1 cellular context compared by ENCODE assay signal in the genomic region with DNA sequence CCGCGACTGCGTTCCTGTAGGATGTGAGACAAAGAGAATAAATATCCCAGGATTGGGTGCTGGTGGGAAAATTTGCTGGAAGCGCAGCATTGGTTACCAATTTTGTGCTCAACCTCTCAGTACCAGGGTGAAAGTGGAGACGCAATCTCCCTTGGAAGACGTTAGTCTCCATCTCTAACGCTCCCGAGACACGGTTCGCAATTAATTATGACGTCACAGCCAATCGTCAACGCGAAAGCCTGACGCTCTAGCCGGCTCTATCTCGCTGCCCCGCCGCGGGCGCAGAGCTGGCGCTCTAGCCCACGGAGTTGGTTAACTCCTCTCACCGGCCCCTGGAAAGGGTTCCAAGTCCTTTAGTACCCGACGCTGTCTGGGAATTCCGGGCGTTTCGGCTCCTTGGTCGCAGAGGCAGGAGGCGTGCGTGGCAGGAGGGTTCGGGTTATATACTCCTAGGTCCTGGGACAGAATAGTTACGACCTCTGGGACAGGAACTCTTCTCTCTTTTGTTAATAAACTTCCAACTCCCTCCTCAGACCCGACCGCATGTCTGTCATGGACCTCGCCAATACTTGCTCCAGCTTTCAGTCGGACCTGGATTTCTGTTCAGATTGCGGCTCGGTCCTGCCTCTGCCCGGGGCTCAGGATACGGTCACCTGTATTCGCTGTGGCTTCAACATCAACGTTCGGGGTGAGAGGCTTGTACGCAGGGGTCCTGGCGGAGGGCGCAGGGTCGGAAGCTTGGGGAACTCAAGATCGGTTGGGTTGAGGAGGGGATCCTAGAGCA.
A peak's percentile ranks its signal among the peaks of the same experiment; 100 is the strongest.
TF ChIP-seq lines count a peak whose summit lies in the region.

A gene with protein sequence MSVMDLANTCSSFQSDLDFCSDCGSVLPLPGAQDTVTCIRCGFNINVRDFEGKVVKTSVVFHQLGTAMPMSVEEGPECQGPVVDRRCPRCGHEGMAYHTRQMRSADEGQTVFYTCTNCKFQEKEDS (plus strand): TSS at position 284 of the 784 bp plus-strand sequence. CDS start 260 bp downstream, at position 544.

TF ChIP-seq in SK-N-SH, 30 proteins besides CTCF, POLR2A, EP300 and RAD21 (continued from another document):
- TF ChIP-seq, protein P1, sequence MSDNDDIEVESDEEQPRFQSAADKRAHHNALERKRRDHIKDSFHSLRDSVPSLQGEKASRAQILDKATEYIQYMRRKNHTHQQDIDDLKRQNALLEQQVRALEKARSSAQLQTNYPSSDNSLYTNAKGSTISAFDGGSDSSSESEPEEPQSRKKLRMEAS (IDR thresholded peaks at IDR 0.05; ENCODE audit: low read depth) = peak; percentile 78; the same call in 1 of the 2 replicates
- TF ChIP-seq TAF1 (IDR thresholded peaks at IDR 0.05; ENCODE audit: borderline replicate concordance, low read depth, low read length) = peak; percentile 94
- TF ChIP-seq JUND (IDR thresholded peaks at IDR 0.05) = no peak
- no peak for TF ChIP-seq FOXM1 (IDR thresholded peaks at IDR 0.05; ENCODE audit: low read depth)
- TF ChIP-seq, protein P2, sequence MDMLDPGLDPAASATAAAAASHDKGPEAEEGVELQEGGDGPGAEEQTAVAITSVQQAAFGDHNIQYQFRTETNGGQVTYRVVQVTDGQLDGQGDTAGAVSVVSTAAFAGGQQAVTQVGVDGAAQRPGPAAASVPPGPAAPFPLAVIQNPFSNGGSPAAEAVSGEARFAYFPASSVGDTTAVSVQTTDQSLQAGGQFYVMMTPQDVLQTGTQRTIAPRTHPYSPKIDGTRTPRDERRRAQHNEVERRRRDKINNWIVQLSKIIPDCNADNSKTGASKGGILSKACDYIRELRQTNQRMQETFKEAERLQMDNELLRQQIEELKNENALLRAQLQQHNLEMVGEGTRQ (IDR thresholded peaks at IDR 0.05; ENCODE audit: borderline replicate concordance, low read depth, low read length) = no peak
- TF ChIP-seq SIN3A (IDR thresholded peaks at IDR 0.05; ENCODE audit: borderline replicate concordance, low read depth, low read length) = peak; percentile 79; the same call in 1 of the 2 replicates
- TF ChIP-seq EZH2phosphoT487 (IDR thresholded peaks at IDR 0.05; ENCODE audit: borderline replicate concordance, low read depth) = no peak
- peak; percentile 53 for TF ChIP-seq GABPA (IDR thresholded peaks at IDR 0.05; ENCODE audit: low read depth)
- TF ChIP-seq MXI1 (IDR thresholded peaks at IDR 0.05; ENCODE audit: low read depth, low read length) = peak; percentile 88
- peak; percentile 80 for TF ChIP-seq YY1 (IDR thresholded peaks at IDR 0.05; ENCODE audit: low read depth)
- TF ChIP-seq POLR2AphosphoS5 (IDR thresholded peaks at IDR 0.05; ENCODE audit: low read depth, low read length) = peak; percentile 97
- TF ChIP-seq, protein P3, sequence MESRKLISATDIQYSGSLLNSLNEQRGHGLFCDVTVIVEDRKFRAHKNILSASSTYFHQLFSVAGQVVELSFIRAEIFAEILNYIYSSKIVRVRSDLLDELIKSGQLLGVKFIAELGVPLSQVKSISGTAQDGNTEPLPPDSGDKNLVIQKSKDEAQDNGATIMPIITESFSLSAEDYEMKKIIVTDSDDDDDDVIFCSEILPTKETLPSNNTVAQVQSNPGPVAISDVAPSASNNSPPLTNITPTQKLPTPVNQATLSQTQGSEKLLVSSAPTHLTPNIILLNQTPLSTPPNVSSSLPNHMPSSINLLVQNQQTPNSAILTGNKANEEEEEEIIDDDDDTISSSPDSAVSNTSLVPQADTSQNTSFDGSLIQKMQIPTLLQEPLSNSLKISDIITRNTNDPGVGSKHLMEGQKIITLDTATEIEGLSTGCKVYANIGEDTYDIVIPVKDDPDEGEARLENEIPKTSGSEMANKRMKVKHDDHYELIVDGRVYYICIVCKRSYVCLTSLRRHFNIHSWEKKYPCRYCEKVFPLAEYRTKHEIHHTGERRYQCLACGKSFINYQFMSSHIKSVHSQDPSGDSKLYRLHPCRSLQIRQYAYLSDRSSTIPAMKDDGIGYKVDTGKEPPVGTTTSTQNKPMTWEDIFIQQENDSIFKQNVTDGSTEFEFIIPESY (IDR thresholded peaks at IDR 0.05; ENCODE audit: borderline replicate concordance, low read depth) = peak; percentile 77; the same call in 1 of the 2 replicates
- no peak for TF ChIP-seq SMC3 (IDR thresholded peaks at IDR 0.05; ENCODE audit: low read depth, low read length)
- no peak for TF ChIP-seq GATA2 (CRISPR knock-in tag; IDR thresholded peaks at IDR 0.05)
- TF ChIP-seq CHD2 (IDR thresholded peaks at IDR 0.05; ENCODE audit: low read length, partially characterized antibody) = peak; percentile 88
- TF ChIP-seq NFIC (IDR thresholded peaks at IDR 0.05; ENCODE audit: borderline replicate concordance) = peak; percentile 50; the same call in 1 of the 2 replicates
- peak; percentile 51; the same call in 1 of the 2 replicates for TF ChIP-seq RCOR1 (IDR thresholded peaks at IDR 0.05; ENCODE audit: low read length)
- no peak; the same call in 1 of the 2 replicates for TF ChIP-seq FOSL2 (IDR thresholded peaks at IDR 0.05; ENCODE audit: borderline replicate concordance, low read depth)
- TF ChIP-seq TEAD4 (IDR thresholded peaks at IDR 0.05; ENCODE audit: borderline replicate concordance, insufficient read depth) = no peak
- peak; percentile 80; the same call in 1 of the 2 replicates for TF ChIP-seq RFX5 (IDR thresholded peaks at IDR 0.05; ENCODE audit: low read length)
- TF ChIP-seq ELF1 (IDR thresholded peaks at IDR 0.05) = peak; percentile 59; the same call in 1 of the 2 replicates
- no peak for TF ChIP-seq FOXJ3 (CRISPR knock-in tag; IDR thresholded peaks at IDR 0.05)
